ENCODE assay signal across 8 cellular contexts in the genomic region with DNA sequence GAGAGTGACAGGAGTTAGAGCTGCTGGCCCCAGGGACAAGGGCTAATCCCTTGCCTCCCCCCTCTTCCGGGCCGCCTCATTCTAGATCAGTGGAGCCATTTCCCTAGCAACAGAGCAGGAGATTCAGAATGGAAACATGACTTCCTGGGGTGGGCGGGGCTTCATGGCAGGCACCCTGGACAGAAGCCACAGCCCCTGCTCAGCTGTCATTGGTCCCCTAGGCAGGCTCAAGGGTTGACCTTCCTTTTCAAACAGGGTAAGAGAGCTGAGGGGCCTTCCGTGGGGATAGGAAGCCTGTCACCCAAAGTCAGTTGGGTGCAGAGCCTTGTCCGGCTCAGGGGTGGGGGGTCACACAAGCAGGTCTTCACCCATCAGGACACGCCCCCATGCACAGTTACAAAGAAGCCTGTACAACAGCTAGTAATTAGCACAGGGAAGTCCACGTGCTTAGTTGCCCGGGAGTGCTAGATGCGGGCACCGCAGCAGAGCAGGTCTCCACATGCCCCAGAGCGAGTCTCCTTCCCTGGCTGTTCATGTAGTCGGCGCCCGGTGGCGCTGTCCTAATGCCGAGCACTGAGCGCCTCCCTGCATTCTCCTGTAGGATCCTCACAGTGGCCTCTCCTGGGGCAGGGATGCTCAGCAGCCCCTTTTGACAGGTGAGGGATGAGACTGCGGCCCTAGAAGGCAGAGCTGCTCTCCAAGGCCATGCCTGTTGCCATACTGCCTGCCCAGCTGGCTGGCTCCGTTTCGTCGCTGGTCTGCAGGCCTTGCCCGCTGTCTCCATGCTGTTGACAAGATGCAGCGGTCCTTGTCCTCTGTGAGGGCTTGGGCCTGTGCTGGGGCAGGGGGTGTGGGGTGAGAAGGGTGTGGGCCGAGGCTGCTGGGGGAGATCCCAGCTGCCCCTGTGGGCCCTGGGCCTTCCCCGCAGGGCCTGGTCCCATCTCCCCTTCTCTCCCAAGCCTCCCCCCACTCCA. TPM values are rescaled to one million over a fixed set of nuclear protein-coding genes. Genes with fewer than 3 reads are reported as not detected.
DNase-seq lines count a peak whose midpoint lies in the region; ATAC-seq and TF ChIP-seq lines count a peak whose summit lies in the region.

No MANE protein-coding gene starts in this region.

- DNase-seq in GM12864 (ENCODE audit: low read depth): peak; percentile 33
- DNase-seq in M059J (ENCODE audit: low read depth): peak; percentile 81
- peak; percentile 74 for DNase-seq in SHP77 treated with DMSO at 0.1 percent for 48 hours (lab: John Stamatoyannopoulos, UW)
- DNase-seq in chondrocyte (ENCODE audit: low spot score): peak; percentile 63
- DNase-seq in kidney glomerular epithelial cell (lab: John Stamatoyannopoulos, UW): peak; percentile 68
- DNase-seq in stimulated activated CD4-positive, alpha-beta T cell treated with anti-CD3 and anti-CD28 coated beads, Interleukin-4, amount 100 ng/mL, for 48 hours (ENCODE audit: low read depth in 2 of 2): peak; percentile 32 to 38

- H3K4me3 ChIP-seq in GM12864 (ENCODE audit: low read depth, low read length): no peak overlapping the region

- no peaks in the 10 kb centered on the region for H3K27me3 Mint-ChIP-seq in chondrocyte (ENCODE audit: low read depth)

- H3K9me3 Mint-ChIP-seq in chondrocyte (ENCODE audit: low read depth): no peaks in the 10 kb centered on the region

- ATAC-seq in HG03095 (IDR thresholded peaks at IDR 0.05; ENCODE audit: unreplicated experiment) (no peak), HG03025 (IDR thresholded peaks at IDR 0.05; ENCODE audit: low FRiP score, unreplicated experiment) (no peak)

- H3K4me1 Mint-ChIP-seq in chondrocyte (ENCODE audit: low read depth): peaks cover 21% of the 10 kb centered on the region

- H3K36me3 Mint-ChIP-seq in chondrocyte (ENCODE audit: low read depth): peaks cover 1% of the 10 kb centered on the region

- TF ChIP-seq CTCF in GM12864 (IDR thresholded peaks at IDR 0.05; ENCODE audit: low read depth, low read length, missing control alignments) (no peak), chondrocyte (IDR thresholded peaks at IDR 0.05) (no peak)

- no peak overlapping the region for H3K27ac Mint-ChIP-seq in chondrocyte (ENCODE audit: unreplicated experiment)

- H3K4me3 Mint-ChIP-seq in chondrocyte (ENCODE audit: unreplicated experiment): no peak overlapping the region

RNA-seq across cellular contexts. Expression of a gene that starts 5.1 kb away (rescaled TPM):
- total RNA-seq in M059J (2014; rRNA removed; shearing (Covaris generic)): 9.7 and 13.6 TPM in 2 replicates
- 10.4 to 13.4 TPM (median 10.6 TPM) in 3 replicates for total RNA-seq in chondrocyte

RNA-seq across cellular contexts. Expression of a gene that starts 54.5 kb away (rescaled TPM):
- total RNA-seq in M059J (2014; rRNA removed; shearing (Covaris generic)): 11.3 and 15.5 TPM in 2 replicates
- total RNA-seq in chondrocyte: 5.9 to 6.8 TPM (median 6.6 TPM) in 3 replicates

RNA-seq across cellular contexts. Expression of a gene that starts 57.8 kb away (rescaled TPM):
- total RNA-seq in M059J (2014; rRNA removed; shearing (Covaris generic)): 5.4 and 8.5 TPM in 2 replicates
- 2.9 to 4.5 TPM (median 4.3 TPM) in 3 replicates for total RNA-seq in chondrocyte
